ENCODE assay signal across 21 cellular contexts in the genomic region with DNA sequence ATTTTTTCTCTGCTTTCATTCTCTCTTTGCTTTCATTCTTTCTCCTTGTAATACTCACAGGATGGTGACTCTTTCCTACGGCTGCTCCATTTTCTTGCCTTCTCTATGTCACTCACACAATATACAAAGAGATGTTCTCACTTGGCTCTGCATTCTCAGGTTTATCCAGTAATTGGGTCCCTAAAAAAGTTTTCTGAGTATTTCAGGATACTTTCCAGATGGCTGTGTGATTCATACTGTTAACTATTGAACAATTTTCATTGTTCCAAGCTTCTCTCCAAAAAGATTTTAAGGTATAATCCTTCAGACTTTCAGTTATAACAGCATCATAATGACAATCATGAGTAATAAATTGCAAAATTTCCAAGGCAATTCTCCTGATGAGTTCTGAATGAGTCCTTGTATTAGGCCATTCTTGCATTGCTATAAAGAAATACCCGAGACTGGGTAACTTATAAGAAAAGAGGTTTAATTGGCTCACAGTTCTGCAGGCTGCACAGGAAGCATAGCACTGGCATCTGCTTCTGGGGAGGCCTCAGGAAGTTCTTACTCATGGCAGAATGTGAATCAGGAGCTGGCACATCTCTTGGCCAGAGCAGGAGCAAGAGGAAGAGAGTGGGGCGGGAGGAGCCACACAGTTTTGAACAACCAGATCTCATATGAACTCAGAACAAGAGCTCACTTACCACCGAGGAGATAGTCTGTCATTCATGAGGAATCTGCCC.
DNase-seq lines count a peak whose midpoint lies in the region; ATAC-seq and TF ChIP-seq lines count a peak whose summit lies in the region.
"Had no signal": no experiment of that assay in that cellular context is flagged by ENCODE, and none has a peak within 500 bp of the region (broad histone marks: within the 10 kb centered on the region; RNA-seq: fewer than 3 reads in every experiment).

No MANE protein-coding gene starts in this region.

- CTCF ChIA-PET in CD8-positive, alpha-beta memory T cell (lab: Charles Lee) = interaction anchor here (1.2 kb wide), 1 partner anchor 23 kb away, joined by 3 read pairs; no protein-coding TSS in a partner anchor

- H2BK120ac ChIP-seq in mesenchymal stem cell (ENCODE audit: low read depth, low read length) = no peak overlapping the region

- H3K4me2 ChIP-seq in mesenchymal stem cell (ENCODE audit: low read length, poor library complexity, severe bottlenecking) = no peak overlapping the region

- no peak overlapping the region for H3K14ac ChIP-seq in mesenchymal stem cell (ENCODE audit: low read length in 2 of 2)

- H2BK15ac ChIP-seq in mesenchymal stem cell (ENCODE audit: low read depth, poor library complexity, severe bottlenecking) = no peak overlapping the region

- peak; percentile 64; the same call in 2 of the 3 replicates for ATAC-seq in RWPE2 (ENCODE audit: low read depth)
- no peak for ATAC-seq in GM18868 (IDR thresholded peaks at IDR 0.05; ENCODE audit: unreplicated experiment)
- ATAC-seq: activated naive CD8-positive, alpha-beta T cell treated with anti-CD3 and anti-CD28 coated beads, Interleukin-2, amount 50 U/mL, for 24 hours; effector memory CD8-positive, alpha-beta T cell; gastrocnemius medialis; left colon had no signal

- H3K4me3 ChIP-seq in AG10803 (ENCODE audit: low read length) (no peak overlapping the region), RWPE2 (ENCODE audit: severe bottlenecking) (no peak overlapping the region), epithelial cell of esophagus (ENCODE audit: low read length) (no peak overlapping the region), mesenchymal stem cell (ENCODE audit: insufficient read depth in 1 of 2, low read depth in 1 of 2, low read length in 2 of 2) (peak overlapping the region in 1 of 2 experiments; percentile 36), ascending aorta (no peak overlapping the region)
- no peak overlapping the region for H3K4me3 ChIP-seq in CD8-positive, alpha-beta memory T cell (ENCODE audit: low read length)
- H3K4me3 ChIP-seq: gastrocnemius medialis, vagina had no signal

- H4K91ac ChIP-seq in mesenchymal stem cell (ENCODE audit: low read length) = no peak overlapping the region

- 66% methylated on average over 4 of the region's 4 CpGs for WGBS in mesenchymal stem cell

- peak overlapping the region; percentile 60 for H3K9ac ChIP-seq in mesenchymal stem cell (ENCODE audit: low read length)

- POLR2A ChIA-PET in CD8-positive, alpha-beta memory T cell (lab: Charles Lee) = no interaction called here

- intact Hi-C loops in ascending aorta (cut with DNase I) = no loop called here

- H3K4me1 ChIP-seq in RWPE2 (ENCODE audit: insufficient read depth, poor library complexity, severe bottlenecking) (no peaks in the 10 kb centered on the region), mesenchymal stem cell (ENCODE audit: control insufficient read depth, insufficient read depth, low read depth, low read length) (no peaks in the 10 kb centered on the region), ascending aorta (no peaks in the 10 kb centered on the region)
- no peaks in the 10 kb centered on the region for H3K4me1 ChIP-seq in CD8-positive, alpha-beta memory T cell (ENCODE audit: insufficient read depth, low read length)
- H3K4me1 ChIP-seq: gastrocnemius medialis, vagina had no signal

- no peaks in the 10 kb centered on the region for H3K79me1 ChIP-seq in mesenchymal stem cell (replicated peaks; ENCODE audit: low read length, poor library complexity, severe bottlenecking)

- no peaks in the 10 kb centered on the region for H3K27me3 Mint-ChIP-seq in CD8-positive, alpha-beta memory T cell
- H3K27me3 Mint-ChIP-seq: activated naive CD8-positive, alpha-beta T cell treated with anti-CD3 and anti-CD28 coated beads, Interleukin-2, amount 50 U/mL, for 24 hours; effector memory CD8-positive, alpha-beta T cell had no signal

- no peak overlapping the region for H2BK12ac ChIP-seq in mesenchymal stem cell (ENCODE audit: low read length in 2 of 2)

- H3K4me1 Mint-ChIP-seq in CD8-positive, alpha-beta memory T cell = no peaks in the 10 kb centered on the region
- H3K4me1 Mint-ChIP-seq: activated naive CD8-positive, alpha-beta T cell treated with anti-CD3 and anti-CD28 coated beads, Interleukin-2, amount 50 U/mL, for 24 hours; CD14-positive monocyte had no signal

- DNase-seq in AG10803 (ENCODE audit: low read depth) (peak; percentile 86), RWPE2 (ENCODE audit: low spot score) (no peak), epithelial cell of esophagus (ENCODE audit: low read depth) (peak; percentile 28), mesenchymal stem cell (no peak), ascending aorta (ENCODE audit: low spot score in 2 of 2) (no peak), GM03348 (ENCODE audit: low spot score) (no peak)
- DNase-seq in CD8-positive, alpha-beta memory T cell = no peak
- DNase-seq: activated CD4-positive, alpha-beta T cell treated with anti-CD3 and anti-CD28 coated beads for 48 hours; activated naive CD8-positive, alpha-beta T cell treated with anti-CD3 and anti-CD28 coated beads, Interleukin-2, amount 50 U/mL, for 24 hours; cerebellar nuclear complex; DMS53; effector memory CD8-positive, alpha-beta T cell; gastrocnemius medialis; left colon; midbrain; NCI-H2029 treated with DMSO at 0.1 percent for 48 hours; NCI-H510A treated with DMSO at 0.1 percent for 48 hours had no signal

- no peak overlapping the region for H3K4me3 Mint-ChIP-seq in CD8-positive, alpha-beta memory T cell
- H3K4me3 Mint-ChIP-seq: activated naive CD8-positive, alpha-beta T cell treated with anti-CD3 and anti-CD28 coated beads, Interleukin-2, amount 50 U/mL, for 24 hours; CD14-positive monocyte; effector memory CD8-positive, alpha-beta T cell had no signal

- no peaks in the 10 kb centered on the region for H3K36me3 ChIP-seq in RWPE2 (ENCODE audit: low read depth)
- H3K36me3 ChIP-seq in mesenchymal stem cell (ENCODE audit: control insufficient read depth in 1 of 2, insufficient read depth in 2 of 2, low read depth in 1 of 2, low read length in 2 of 2) = no peaks in the 10 kb centered on the region
- no peaks in the 10 kb centered on the region for H3K36me3 ChIP-seq in CD8-positive, alpha-beta memory T cell (ENCODE audit: insufficient read depth, low read length)
- H3K36me3 ChIP-seq in ascending aorta = no peaks in the 10 kb centered on the region
- H3K36me3 ChIP-seq: gastrocnemius medialis, vagina had no signal

- no peak overlapping the region for H3K4ac ChIP-seq in mesenchymal stem cell (ENCODE audit: low read depth in 1 of 2, low read length in 2 of 2)

- H2BK5ac ChIP-seq in mesenchymal stem cell (ENCODE audit: low read depth, low read length, poor library complexity, severe bottlenecking) = no peak overlapping the region

- H3K27ac Mint-ChIP-seq in CD8-positive, alpha-beta memory T cell = no peak overlapping the region
- H3K27ac Mint-ChIP-seq: activated naive CD8-positive, alpha-beta T cell treated with anti-CD3 and anti-CD28 coated beads, Interleukin-2, amount 50 U/mL, for 24 hours; activated T-helper 2 cell treated with anti-CD3 and anti-CD28 coated beads, Interferon-gamma antibody, Interleukin-2, Interleukin-4, amounts not matched to agents 10 μg/mL and 5 μg/mL and 100 μg/mL, durations not matched to agents 14 hours and 24 hours and 36 hours; CD14-positive monocyte; effector memory CD8-positive, alpha-beta T cell had no signal

- H3K9me3 ChIP-seq in RWPE2 (ENCODE audit: severe bottlenecking) (no peaks in the 10 kb centered on the region), mesenchymal stem cell (ENCODE audit: control insufficient read depth, low read length) (no peaks in the 10 kb centered on the region), ascending aorta (no peaks in the 10 kb centered on the region)
- no peaks in the 10 kb centered on the region for H3K9me3 ChIP-seq in CD8-positive, alpha-beta memory T cell (ENCODE audit: low read length)
- H3K9me3 ChIP-seq: gastrocnemius medialis, vagina had no signal

- TF ChIP-seq CTCF in AG10803 (conservative IDR thresholded peaks at IDR 0.05; ENCODE audit: low read length) (no peak), RWPE2 (IDR thresholded peaks at IDR 0.05; ENCODE audit: poor library complexity, severe bottlenecking) (no peak), epithelial cell of esophagus (IDR thresholded peaks at IDR 0.05; ENCODE audit: insufficient read depth, low read depth, low read length, missing control alignments) (no peak), ascending aorta (IDR thresholded peaks at IDR 0.05) (no peak)

- no peaks in the 10 kb centered on the region for H3K36me3 Mint-ChIP-seq in CD8-positive, alpha-beta memory T cell
- H3K36me3 Mint-ChIP-seq: CD14-positive monocyte had no signal

- no peak overlapping the region for H2AK5ac ChIP-seq in mesenchymal stem cell (ENCODE audit: low read length, severe bottlenecking)

- H3K23ac ChIP-seq in mesenchymal stem cell (ENCODE audit: low read length in 2 of 2) = no peak overlapping the region

- H3K27ac ChIP-seq in RWPE2 (ENCODE audit: poor library complexity, severe bottlenecking) = no peak overlapping the region
- no peak overlapping the region for H3K27ac ChIP-seq in mesenchymal stem cell (ENCODE audit: low read length, poor library complexity, severe bottlenecking)
- H3K27ac ChIP-seq in CD8-positive, alpha-beta memory T cell (ENCODE audit: low read depth, low read length) = no peak overlapping the region
- no peak overlapping the region for H3K27ac ChIP-seq in ascending aorta
- H3K27ac ChIP-seq: gastrocnemius medialis, vagina had no signal

- no peak overlapping the region for H2AFZ ChIP-seq in mesenchymal stem cell (ENCODE audit: low read depth, low read length)

- no peaks in the 10 kb centered on the region for H3K27me3 ChIP-seq in RWPE2 (ENCODE audit: insufficient read depth, poor library complexity, severe bottlenecking)
- H3K27me3 ChIP-seq in mesenchymal stem cell (ENCODE audit: control insufficient read depth in 1 of 2, insufficient read depth in 1 of 2, low read length in 2 of 2) = no peaks in the 10 kb centered on the region
- H3K27me3 ChIP-seq in CD8-positive, alpha-beta memory T cell (ENCODE audit: insufficient read depth, low read length, poor library complexity, severe bottlenecking) = no peaks in the 10 kb centered on the region
- H3K27me3 ChIP-seq in ascending aorta = no peaks in the 10 kb centered on the region
- H3K27me3 ChIP-seq: gastrocnemius medialis, vagina had no signal

- no peak overlapping the region for H3K18ac ChIP-seq in mesenchymal stem cell (ENCODE audit: low read depth in 1 of 2, low read length in 2 of 2)

- peaks cover 0 to 4% (median 0%) of the 10 kb centered on the region in 5 donors for H3K9me3 Mint-ChIP-seq in CD8-positive, alpha-beta memory T cell
- H3K9me3 Mint-ChIP-seq: activated naive CD8-positive, alpha-beta T cell treated with anti-CD3 and anti-CD28 coated beads, Interleukin-2, amount 50 U/mL, for 24 hours; activated T-helper 2 cell treated with anti-CD3 and anti-CD28 coated beads, Interferon-gamma antibody, Interleukin-2, Interleukin-4, amounts not matched to agents 10 μg/mL and 5 μg/mL and 100 μg/mL, durations not matched to agents 14 hours and 24 hours and 36 hours had no signal

- H4K8ac ChIP-seq in mesenchymal stem cell (ENCODE audit: low read length) = peak overlapping the region; percentile 54

Comparison
In these comparisons a context has a peak if more than half of its experiments do, and no peak if none do; other contexts are left out.
1. DNase-seq: peak in AG10803 (single experiment) and epithelial cell of esophagus (single experiment); none in RWPE2 (single experiment), mesenchymal stem cell (single experiment), CD8-positive, alpha-beta memory T cell (0 of 5), ascending aorta (0 of 2) and GM03348 (single experiment).